ENCODE assay signal across 21 cellular contexts in the genomic region with DNA sequence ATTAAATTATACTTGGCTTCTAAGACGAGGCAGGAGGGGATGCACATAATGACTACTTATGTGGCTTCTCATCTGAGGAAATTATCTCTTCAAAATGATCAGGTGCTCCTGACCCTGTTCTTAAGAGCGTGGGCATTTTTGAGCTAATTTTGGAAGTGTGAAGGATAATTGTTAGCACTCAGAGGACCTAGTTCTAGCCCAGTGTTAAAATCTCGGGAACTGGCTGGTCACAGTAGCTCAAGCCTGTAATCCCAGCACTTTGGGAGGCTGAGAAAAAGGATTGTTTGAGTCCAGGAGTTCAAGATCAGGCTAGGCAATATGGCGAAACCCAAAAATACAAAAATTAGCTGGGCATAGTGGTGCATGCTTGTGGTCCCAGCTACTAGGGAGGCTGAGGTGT.
DNase-seq lines count a peak whose midpoint lies in the region; ATAC-seq, FAIRE-seq and TF ChIP-seq lines count a peak whose summit lies in the region.
"Had no signal": no experiment of that assay in that cellular context is flagged by ENCODE, and none has a peak within 500 bp of the region (broad histone marks: within the 10 kb centered on the region; RNA-seq: fewer than 3 reads in every experiment).

No MANE protein-coding gene starts in this region.

- intact Hi-C loops in Right ventricle myocardium superior (cut with DNase I) (no loop called here), HepG2 (cut with micrococcal nuclease; ENCODE audit: unreplicated experiment) (no loop called here), right lobe of liver (cut with DNase I) (no loop called here)

- FAIRE-seq in HepG2 (lab: Jason Lieb, UNC), result no peak
- FAIRE-seq: A549, G401.6, GM12891, GM19239 had no signal

- ATAC-seq in Right ventricle myocardium superior (ENCODE audit: poor library complexity) (no peak), HepG2 (no peak), right lobe of liver (no peak)
- ATAC-seq: A549; CD8-positive, alpha-beta T cell had no signal

- in situ Hi-C loops in HepG2 (cut with HindIII; ENCODE audit: extremely low pct_ligation_motif_present, low pct_unique_long_range_greater_than_20kb), result no loop called here

- H3K4me1 ChIP-seq in cardiac muscle cell (ENCODE audit: low read depth), result peaks cover 8% of the 10 kb centered on the region
- peaks cover 64% of the 10 kb centered on the region for H3K4me1 ChIP-seq in HepG2 (ENCODE audit: insufficient read depth, low read length)
- H3K4me1 ChIP-seq in right lobe of liver, result peaks cover 0 to 27% (median 12%) of the 10 kb centered on the region in 4 donors
- no peaks in the 10 kb centered on the region for H3K4me1 ChIP-seq in endodermal cell (ENCODE audit: control insufficient read depth, insufficient read depth, low read length)
- H3K4me1 ChIP-seq: A549; BLaER1 treated with 17β-estradiol and CSF1 and Interleukin-3, amounts not matched to agents 10 nM and 100 nM; Caco-2 had no signal

- peaks cover 1% of the 10 kb centered on the region for H3K27me3 Mint-ChIP-seq in endodermal cell (ENCODE audit: insufficient read depth)
- peaks cover 6% of the 10 kb centered on the region for H3K27me3 Mint-ChIP-seq in osteocyte (ENCODE audit: unreplicated experiment)

- H3K36me3 Mint-ChIP-seq in endodermal cell (ENCODE audit: low read depth), result no peaks in the 10 kb centered on the region
- no peaks in the 10 kb centered on the region for H3K36me3 Mint-ChIP-seq in osteocyte (ENCODE audit: unreplicated experiment)
- H3K36me3 Mint-ChIP-seq: CD8-positive, alpha-beta T cell had no signal

- DNase-seq in cardiac muscle cell (ENCODE audit: low read depth in 1 of 2, low spot score in 1 of 2) (no peak), Right ventricle myocardium superior (no peak), HepG2 (ENCODE audit: low spot score) (no peak), right lobe of liver (no peak), endodermal cell (peak; percentile 17), osteocyte (ENCODE audit: extremely low spot score, unreplicated experiment) (no peak)
- DNase-seq: AML-193; Caco-2; CD4-positive, alpha-beta T cell; CD8-positive, alpha-beta T cell; DMS 273 treated with DMSO at 0.1 percent for 48 hours; DMS79 treated with DMSO at 0.1 percent for 48 hours; GF-D8 had no signal

- H3K4me3 Mint-ChIP-seq in endodermal cell, result no peak overlapping the region
- H3K4me3 Mint-ChIP-seq in osteocyte (ENCODE audit: unreplicated experiment), result no peak overlapping the region
- H3K4me3 Mint-ChIP-seq: B cell; CD4-positive, alpha-beta T cell; CD8-positive, alpha-beta T cell had no signal

- H3K9me3 Mint-ChIP-seq in endodermal cell (no peaks in the 10 kb centered on the region), osteocyte (ENCODE audit: unreplicated experiment) (no peaks in the 10 kb centered on the region)
- H3K9me3 Mint-ChIP-seq: CD4-positive, alpha-beta T cell; CD8-positive, alpha-beta T cell had no signal

- H3K27me3 ChIP-seq in cardiac muscle cell, result no peaks in the 10 kb centered on the region
- H3K27me3 ChIP-seq in HepG2 (ENCODE audit: control insufficient read depth in 1 of 2, insufficient read depth in 2 of 2, low read length in 2 of 2), result no peaks in the 10 kb centered on the region
- no peaks in the 10 kb centered on the region for H3K27me3 ChIP-seq in right lobe of liver
- H3K27me3 ChIP-seq in endodermal cell (ENCODE audit: control insufficient read depth, insufficient read depth, low read length, poor library complexity, severe bottlenecking), result no peaks in the 10 kb centered on the region
- H3K27me3 ChIP-seq: BLaER1 treated with 17β-estradiol and CSF1 and Interleukin-3, amounts not matched to agents 10 nM and 100 nM had no signal

- no peaks in the 10 kb centered on the region for H4K20me1 ChIP-seq in HepG2 (ENCODE audit: insufficient read depth, low read length)
- H4K20me1 ChIP-seq: BLaER1 treated with 17β-estradiol and CSF1 and Interleukin-3, amounts not matched to agents 10 nM and 100 nM had no signal

- H3K79me2 ChIP-seq in HepG2 (ENCODE audit: insufficient read depth, low read length), result no peaks in the 10 kb centered on the region

- H3K27ac Mint-ChIP-seq in endodermal cell (no peak overlapping the region), osteocyte (ENCODE audit: unreplicated experiment) (no peak overlapping the region)
- H3K27ac Mint-ChIP-seq: B cell; CD4-positive, alpha-beta T cell; CD8-positive, alpha-beta T cell had no signal

- no TSS peak for BruUV-seq in HepG2 (replicated peaks; lab: Mats Ljungman, UMichigan)

- H3K27ac ChIP-seq in cardiac muscle cell (peak overlapping the region; percentile 63), HepG2 (ENCODE audit: extremely low read length, insufficient read depth, low read length) (no peak overlapping the region), right lobe of liver (no peak overlapping the region), endodermal cell (ENCODE audit: low read depth, low read length) (no peak overlapping the region)
- H3K27ac ChIP-seq: 22Rv1; A549; BLaER1 treated with 17β-estradiol and CSF1 and Interleukin-3, amounts not matched to agents 10 nM and 100 nM; C4-2B had no signal

- H3K9ac ChIP-seq in HepG2 (ENCODE audit: insufficient read depth, low read depth, low read length) (no peak overlapping the region), endodermal cell (ENCODE audit: extremely low read depth, low read length, poor library complexity, severe bottlenecking) (no peak overlapping the region)
- H3K9ac ChIP-seq: BLaER1 treated with 17β-estradiol and CSF1 and Interleukin-3, amounts not matched to agents 10 nM and 100 nM had no signal

- POLR2A ChIA-PET in HepG2 (lab: Yijun Ruan, JAX), result interaction anchor here (1.4 kb wide), 1 partner anchor 245 kb away, joined by 3 read pairs; a partner anchor contains a TSS

- no peak for TF ChIP-seq RAD21 in HepG2 (CRISPR knock-in tag; IDR thresholded peaks at IDR 0.05)

- no peaks in the 10 kb centered on the region for H3K36me3 ChIP-seq in cardiac muscle cell
- H3K36me3 ChIP-seq in HepG2 (replicated peaks in 1 of 2; ENCODE audit: control insufficient read depth in 1 of 2, insufficient read depth in 2 of 2, low read length in 2 of 2), result no peaks in the 10 kb centered on the region
- no peaks in the 10 kb centered on the region for H3K36me3 ChIP-seq in right lobe of liver
- no peaks in the 10 kb centered on the region for H3K36me3 ChIP-seq in endodermal cell (ENCODE audit: control insufficient read depth, insufficient read depth, low read length)
- H3K36me3 ChIP-seq: BLaER1 treated with 17β-estradiol and CSF1 and Interleukin-3, amounts not matched to agents 10 nM and 100 nM had no signal

- no peak overlapping the region for H3K4me3 ChIP-seq in cardiac muscle cell
- H3K4me3 ChIP-seq in HepG2 (replicated peaks in 1 of 3; ENCODE audit: insufficient read depth in 1 of 3, low read depth in 2 of 3, low read length in 3 of 3), result no peak overlapping the region
- no peak overlapping the region for H3K4me3 ChIP-seq in right lobe of liver
- H3K4me3 ChIP-seq in endodermal cell (ENCODE audit: low read length), result no peak overlapping the region
- H3K4me3 ChIP-seq: A549; BLaER1 treated with 17β-estradiol and CSF1 and Interleukin-3, amounts not matched to agents 10 nM and 100 nM had no signal

- TF ChIP-seq POLR2A in HepG2 (IDR thresholded peaks at IDR 0.05; ENCODE audit: insufficient read depth in 1 of 2, low read depth in 2 of 2, low read length in 2 of 2) (no peak), right lobe of liver (IDR thresholded peaks at IDR 0.05) (no peak)

- no peaks in the 10 kb centered on the region for H3K9me3 ChIP-seq in cardiac muscle cell (ENCODE audit: low read depth)
- H3K9me3 ChIP-seq in HepG2 (ENCODE audit: low read length), result no peaks in the 10 kb centered on the region
- no peaks in the 10 kb centered on the region for H3K9me3 ChIP-seq in right lobe of liver
- H3K9me3 ChIP-seq in endodermal cell (ENCODE audit: control insufficient read depth, low read length), result no peaks in the 10 kb centered on the region
- H3K9me3 ChIP-seq: A549; BLaER1 treated with 17β-estradiol and CSF1 and Interleukin-3, amounts not matched to agents 10 nM and 100 nM; Caco-2 had no signal

- 84% methylated on average over 4 of the region's 4 CpGs for WGBS in HepG2 (ENCODE audit: low lambda C conversion rate)
- WGBS in right lobe of liver (ENCODE audit: insufficient coverage, low coverage, low lambda C conversion rate, missing lambda C conversion rate), result 93% methylated on average over 4 of the region's 4 CpGs
- 92 to 94% methylated on average over 4 of the region's 4 CpGs for WGBS in endodermal cell (ENCODE audit: insufficient coverage in 1 of 2, insufficient read length in 1 of 2), 2 experiments

- CTCF ChIA-PET in HepG2 (lab: Yijun Ruan, JAX; ENCODE audit: low intra/inter-chr PET ratio, low total read pairs), result no interaction called here

- no peak for TF ChIP-seq EP300 in HepG2 (IDR thresholded peaks at IDR 0.05; ENCODE audit: low read depth in 2 of 2, low read length in 2 of 2)
- no peak for TF ChIP-seq EP300 in HepG2 (CRISPR knock-in tag; IDR thresholded peaks at IDR 0.05; ENCODE audit: borderline replicate concordance)

- peaks cover 8% of the 10 kb centered on the region for H3K4me1 Mint-ChIP-seq in endodermal cell
- H3K4me1 Mint-ChIP-seq in osteocyte (ENCODE audit: unreplicated experiment), result no peaks in the 10 kb centered on the region
- H3K4me1 Mint-ChIP-seq: B cell had no signal

- no peak overlapping the region for H3K4me2 ChIP-seq in HepG2 (ENCODE audit: low read depth, low read length)
- H3K4me2 ChIP-seq: A549; BLaER1 treated with 17β-estradiol and CSF1 and Interleukin-3, amounts not matched to agents 10 nM and 100 nM had no signal

- TF ChIP-seq CTCF in cardiac muscle cell (IDR thresholded peaks at IDR 0.05; ENCODE audit: low read depth, low read length) (no peak), HepG2 (CRISPR knock-in tag; IDR thresholded peaks at IDR 0.05) (no peak), right lobe of liver (IDR thresholded peaks at IDR 0.05) (no peak), endodermal cell (conservative IDR thresholded peaks at IDR 0.05) (no peak), osteocyte (IDR thresholded peaks at IDR 0.05) (no peak)

- no peak overlapping the region for H2AFZ ChIP-seq in HepG2 (ENCODE audit: low read length)

TF ChIP-seq in HepG2, 621 proteins besides CTCF, POLR2A, EP300 and RAD21:
- TF ChIP-seq HNF4A (CRISPR knock-in tag; IDR thresholded peaks at IDR 0.05) (0 out of 2 replicates have a peak, but pooled peaks have one; percentile 13), POGZ (CRISPR knock-in tag; IDR thresholded peaks at IDR 0.05) (no peak)
